Comparison of ENCODE assay signal across 19 cellular contexts in the genomic region with DNA sequence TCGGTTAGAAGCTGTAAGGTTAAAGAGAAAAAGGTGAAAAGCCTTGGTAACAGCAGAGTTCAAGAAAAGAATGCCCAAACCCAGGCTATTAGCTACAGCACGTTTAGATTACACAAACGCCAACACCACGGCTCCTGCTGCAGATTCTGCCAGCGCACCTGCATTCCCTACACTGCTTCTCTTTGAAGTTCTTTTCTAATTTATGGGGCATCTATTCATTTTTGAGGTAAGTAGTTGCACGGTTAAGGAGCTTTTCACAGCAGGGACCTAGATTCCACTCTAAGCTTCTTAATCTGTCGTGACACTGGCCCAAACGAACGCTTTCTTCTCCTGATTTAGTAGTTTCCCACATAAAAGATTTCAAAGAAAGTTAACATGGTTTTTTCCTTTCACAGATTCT. TPM values are rescaled to one million over a fixed set of nuclear protein-coding genes. Genes with fewer than 3 reads are reported as not detected.
DNase-seq lines count a peak whose midpoint lies in the region; ATAC-seq and TF ChIP-seq lines count a peak whose summit lies in the region.
"Had no signal": no experiment of that assay in that cellular context is flagged by ENCODE, and none has a peak within 500 bp of the region (broad histone marks: within the 10 kb centered on the region; RNA-seq: fewer than 3 reads in every experiment).

No MANE protein-coding gene starts in this region.

- H3K4me1 Mint-ChIP-seq in GM23338 = peaks cover 7% of the 10 kb centered on the region; the same call in 2 of the 3 replicates
- H3K4me1 Mint-ChIP-seq in brain = peaks cover 34% of the 10 kb centered on the region
- peaks cover 59% of the 10 kb centered on the region for H3K4me1 Mint-ChIP-seq in neural progenitor cell

- H2AFZ ChIP-seq in GM23338 = no peak overlapping the region
- H2AFZ ChIP-seq in neural progenitor cell (replicated peaks) = no peak overlapping the region

- no peak overlapping the region for H3K27ac Mint-ChIP-seq in GM23338
- peak overlapping the region in 3 of 5 experiments; percentile 83 to 93 (median 84) for H3K27ac Mint-ChIP-seq in brain
- peak overlapping the region; percentile 98 for H3K27ac Mint-ChIP-seq in neural progenitor cell
- H3K27ac Mint-ChIP-seq: HFFc6 had no signal

- TF ChIP-seq CTCF in GM23338 (conservative IDR thresholded peaks at IDR 0.05; ENCODE audit: low read depth in 2 of 2) = no peak
- no peak for TF ChIP-seq CTCF in brain (conservative IDR thresholded peaks at IDR 0.05)
- no peak for TF ChIP-seq CTCF in neural progenitor cell (IDR thresholded peaks at IDR 0.05)

- no peaks in the 10 kb centered on the region for H3K79me2 ChIP-seq in GM23338 (replicated peaks; ENCODE audit: insufficient read depth)
- no peaks in the 10 kb centered on the region for H3K79me2 ChIP-seq in neural progenitor cell (ENCODE audit: low read depth)

- no peaks in the 10 kb centered on the region for H3K9me3 ChIP-seq in neural progenitor cell (ENCODE audit: low read depth)
- H3K9me3 ChIP-seq: A549, HAP-1 had no signal

- H3K27me3 Mint-ChIP-seq in GM23338 (ENCODE audit: insufficient read depth, low read depth, poor library complexity) (no peaks in the 10 kb centered on the region), brain (no peaks in the 10 kb centered on the region), neural progenitor cell (ENCODE audit: insufficient read depth, low read depth) (peaks cover 7% of the 10 kb centered on the region)
- H3K27me3 Mint-ChIP-seq: CD4-positive, alpha-beta memory T cell had no signal

- H3F3A ChIP-seq in GM23338 (replicated peaks; ENCODE audit: low read depth) = no peaks in the 10 kb centered on the region
- peaks cover 36% of the 10 kb centered on the region for H3F3A ChIP-seq in neural progenitor cell (ENCODE audit: low read depth)

- no peaks in the 10 kb centered on the region; the same call in 1 of the 2 replicates for H4K20me1 ChIP-seq in GM23338 (replicated peaks; ENCODE audit: insufficient read depth)
- H4K20me1 ChIP-seq in neural progenitor cell (ENCODE audit: low read depth) = peaks cover 15% of the 10 kb centered on the region

- DNase-seq in GM23338 (ENCODE audit: low spot score) = no peak
- peak; percentile 68 for DNase-seq in neural progenitor cell (ENCODE audit: low spot score)
- DNase-seq in NCI-H1694 treated with DMSO at 0.1 percent for 48 hours (lab: John Stamatoyannopoulos, UW) = no peak
- DNase-seq in AML-193 (lab: John Stamatoyannopoulos, UW) = no peak
- DNase-seq: 8988T; ACHN; C1 segment of cervical spinal cord; Calu3; CD4-positive, alpha-beta memory T cell; COR-L47; DMS53; DMS79 treated with DMSO at 0.1 percent for 48 hours; GF-D8; GOT3; HFFc6 had no signal

- H3K27ac ChIP-seq in GM23338 (ENCODE audit: low read depth) (0 out of 2 replicates have a peak overlapping the region, but pooled peaks have one; percentile 24), neural progenitor cell (peak overlapping the region; percentile 64)
- H3K27ac ChIP-seq: A549 had no signal

- no peak overlapping the region for H3K4me2 ChIP-seq in GM23338
- peak overlapping the region; percentile 60 for H3K4me2 ChIP-seq in neural progenitor cell
- H3K4me2 ChIP-seq: A549 had no signal

- peaks cover 3% of the 10 kb centered on the region; the same call in 1 of the 3 replicates for H3K36me3 Mint-ChIP-seq in GM23338 (ENCODE audit: low read depth)
- H3K36me3 Mint-ChIP-seq in brain = peaks cover 48% of the 10 kb centered on the region
- H3K36me3 Mint-ChIP-seq in neural progenitor cell = peaks cover 35% of the 10 kb centered on the region

- H3K9me3 Mint-ChIP-seq in GM23338 = no peaks in the 10 kb centered on the region
- no peaks in the 10 kb centered on the region for H3K9me3 Mint-ChIP-seq in brain
- no peaks in the 10 kb centered on the region for H3K9me3 Mint-ChIP-seq in neural progenitor cell
- H3K9me3 Mint-ChIP-seq: CD4-positive, alpha-beta memory T cell; HFFc6 had no signal

- ATAC-seq in GM23338 (no peak), HG03097 (IDR thresholded peaks at IDR 0.05; ENCODE audit: low FRiP score, unreplicated experiment) (no peak)
- ATAC-seq: A549 had no signal

- H3K36me3 ChIP-seq in GM23338 (ENCODE audit: insufficient read depth) = 0 out of 2 replicates have a peak, but pooled peaks cover 3% of the 10 kb centered on the region
- H3K36me3 ChIP-seq in neural progenitor cell = no peaks in the 10 kb centered on the region

- H3K4me3 ChIP-seq in GM23338 = no peak overlapping the region
- H3K4me3 ChIP-seq in neural progenitor cell = no peak overlapping the region
- H3K4me3 ChIP-seq: A549, HAP-1 had no signal

- no peaks in the 10 kb centered on the region for H3K9me2 ChIP-seq in GM23338 (ENCODE audit: insufficient read depth)

- H3K4me1 ChIP-seq in GM23338 (ENCODE audit: insufficient read depth) (no peaks in the 10 kb centered on the region), neural progenitor cell (peaks cover 35% of the 10 kb centered on the region)
- H3K4me1 ChIP-seq: A549, HAP-1 had no signal

- no peak overlapping the region for H3K9ac ChIP-seq in neural progenitor cell

- no peaks in the 10 kb centered on the region for H3K27me3 ChIP-seq in GM23338 (ENCODE audit: insufficient read depth)
- H3K27me3 ChIP-seq in neural progenitor cell = no peaks in the 10 kb centered on the region

- no peak overlapping the region for H3K4me3 Mint-ChIP-seq in GM23338
- H3K4me3 Mint-ChIP-seq in brain = no peak overlapping the region
- peak overlapping the region; percentile 69 for H3K4me3 Mint-ChIP-seq in neural progenitor cell
- H3K4me3 Mint-ChIP-seq: CD4-positive, alpha-beta memory T cell; HFFc6 had no signal

TF ChIP-seq in GM23338, 12 proteins besides CTCF, POLR2A, EP300 and RAD21 (continues in another document):
- TF ChIP-seq NANOG (IDR thresholded peaks at IDR 0.05; ENCODE audit: borderline replicate concordance) (no peak), JUNB (IDR thresholded peaks at IDR 0.05; ENCODE audit: unreplicated experiment) (no peak), ZNF331 (CRISPR knock-in tag; IDR thresholded peaks at IDR 0.05; ENCODE audit: low read depth) (no peak), EZH2 (IDR thresholded peaks at IDR 0.05; ENCODE audit: low read depth, unreplicated experiment) (no peak)

RNA-seq across cellular contexts. Expression of gene CHKA, which starts 38.0 kb away (rescaled TPM):
- 92.5 and 94.4 TPM in 2 replicates for total RNA-seq in GM23338 (2014; rRNA removed; shearing (Covaris generic))
- polyA plus RNA-seq in GM23338 (2016; fragmentation: Nextera tagmentation; extraction: Ambion mirVana) (37.1 and 40.1 TPM in 2 replicates), brain (ENCODE audit: insufficient read depth, low read depth, low replicate concordance) (39.0 TPM)
- 33.9 and 36.8 TPM in 2 replicates for total RNA-seq in neural progenitor cell (ENCODE audit: low replicate concordance)

RNA-seq across cellular contexts. Expression of gene KMT5B, which starts 53.9 kb away (rescaled TPM):
- 31.0 and 39.1 TPM in 2 replicates for total RNA-seq in GM23338 (2014; rRNA removed; shearing (Covaris generic))
- polyA plus RNA-seq in GM23338 (2016; fragmentation: Nextera tagmentation; extraction: Ambion mirVana) (20.5 and 26.4 TPM in 2 replicates), brain (ENCODE audit: insufficient read depth, low read depth, low replicate concordance) (20.2 TPM)
- 48.3 and 62.4 TPM in 2 replicates for total RNA-seq in neural progenitor cell (ENCODE audit: low replicate concordance)
